ENCODE assay signal across 23 cellular contexts in the genomic region with DNA sequence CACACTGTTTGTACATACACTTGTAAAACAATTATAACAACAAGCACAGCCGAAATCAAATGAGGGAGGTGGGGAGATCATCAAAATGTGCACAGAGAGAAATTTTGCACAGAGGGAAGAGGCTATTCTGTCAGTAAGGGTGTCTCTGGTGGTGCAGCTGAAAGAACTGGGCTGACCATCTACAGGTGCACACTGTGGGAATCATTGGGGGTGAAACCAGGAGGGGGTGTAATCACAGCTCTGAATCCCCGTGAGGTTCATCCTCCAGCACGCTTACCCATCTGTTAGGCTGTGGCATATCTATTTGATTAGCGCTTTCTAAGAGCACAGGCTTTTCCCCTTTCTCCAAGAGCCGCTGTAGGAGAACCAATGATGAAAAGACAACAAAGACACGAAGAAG.
"Had no signal": no experiment of that assay in that cellular context is flagged by ENCODE, and none has a peak within 500 bp of the region (broad histone marks: within the 10 kb centered on the region; RNA-seq: fewer than 3 reads in every experiment).

No MANE protein-coding gene starts in this region.

- H3K79me2 ChIP-seq: parathyroid adenoma had no signal

- H3K9ac ChIP-seq: parathyroid adenoma had no signal

- H3K27me3 ChIP-seq: right atrium auricular region, right lobe of liver, tibial nerve, upper lobe of left lung, vagina had no signal

- H3K4me1 Mint-ChIP-seq: naive thymus-derived CD4-positive, alpha-beta T cell; stimulated activated memory B cell treated with anti-CD40 and anti-IgM and Interleukin-4, amounts not matched to agents 10 μg/mL and 1 μg/mL and 100 μg/mL, for 72 hours; stimulated activated naive CD8-positive, alpha-beta T cell treated with anti-CD3 and anti-CD28 coated beads, Interleukin-15, amount 100 ng/mL, for 72 hours had no signal

- H3K4me3 ChIP-seq: left ventricle myocardium inferior, lung, mucosa of descending colon, right atrium auricular region, right lobe of liver, smooth muscle cell, tibial nerve, upper lobe of left lung, vagina had no signal

- DNase-seq: islet precursor cell; left ventricle myocardium inferior; midbrain; mucosa of descending colon; naive thymus-derived CD4-positive, alpha-beta T cell; right lobe of liver; stimulated activated CD4-positive, alpha-beta T cell treated with anti-CD3 and anti-CD28 coated beads, Interleukin-1b, Interleukin-23, amount 100 ng/mL, for 48 hours; stimulated activated CD4-positive, alpha-beta T cell treated with anti-CD3 and anti-CD28 coated beads, Interleukin-2, amount 100 ng/mL, for 48 hours; stimulated activated CD4-positive, alpha-beta T cell treated with anti-CD3 and anti-CD28 coated beads, Interleukin-4, amount 100 ng/mL, for 4 hours; stimulated activated CD8-positive, alpha-beta memory T cell treated with anti-CD3 and anti-CD28 coated beads, Interleukin-4, amount 100 ng/mL, for 48 hours; stimulated activated naive CD4-positive, alpha-beta T cell treated with Interleukin-2 at 50 U/mL for 16 hours; stimulated activated naive CD8-positive, alpha-beta T cell treated with anti-CD3 and anti-CD28 coated beads, Interleukin-15, amount 100 ng/mL, for 72 hours; substantia nigra; upper lobe of left lung had no signal

- H3K27ac ChIP-seq: left ventricle myocardium inferior, parathyroid adenoma, right atrium auricular region, right lobe of liver, tibial nerve, upper lobe of left lung, vagina had no signal

- H3K36me3 Mint-ChIP-seq: naive thymus-derived CD4-positive, alpha-beta T cell; natural killer cell treated with Interleukin-12 subunit alpha and Interleukin-12 subunit beta and Interleukin-15 and Interleukin-18, amount 100 ng/mL, for 72 hours; stimulated activated memory B cell treated with anti-CD40 and anti-IgM and Interleukin-4, amounts not matched to agents 10 μg/mL and 1 μg/mL and 100 μg/mL, for 72 hours had no signal

- H2AFZ ChIP-seq: parathyroid adenoma had no signal

- H3K9me3 ChIP-seq: left ventricle myocardium inferior, mucosa of descending colon, right atrium auricular region, right lobe of liver, tibial nerve, upper lobe of left lung, vagina had no signal

- H3K9me3 Mint-ChIP-seq: stimulated activated memory B cell treated with anti-CD40 and anti-IgM and Interleukin-4, amounts not matched to agents 10 μg/mL and 1 μg/mL and 100 μg/mL, for 72 hours; stimulated activated naive CD8-positive, alpha-beta T cell treated with anti-CD3 and anti-CD28 coated beads, Interleukin-15, amount 100 ng/mL, for 72 hours had no signal

- H3K36me3 ChIP-seq: left ventricle myocardium inferior, right atrium auricular region, right lobe of liver, tibial nerve, upper lobe of left lung, vagina had no signal

- H3K4me3 Mint-ChIP-seq: naive thymus-derived CD4-positive, alpha-beta T cell; natural killer cell treated with Interleukin-12 subunit alpha and Interleukin-12 subunit beta and Interleukin-15 and Interleukin-18, amount 100 ng/mL, for 72 hours; stimulated activated memory B cell treated with anti-CD40 and anti-IgM and Interleukin-4, amounts not matched to agents 10 μg/mL and 1 μg/mL and 100 μg/mL, for 72 hours; stimulated activated naive CD8-positive, alpha-beta T cell treated with anti-CD3 and anti-CD28 coated beads, Interleukin-15, amount 100 ng/mL, for 72 hours had no signal

- H3K4me1 ChIP-seq: left ventricle myocardium inferior, parathyroid adenoma, right atrium auricular region, right lobe of liver, tibial nerve, vagina had no signal

- H3K27ac Mint-ChIP-seq: naive thymus-derived CD4-positive, alpha-beta T cell; natural killer cell treated with Interleukin-12 subunit alpha and Interleukin-12 subunit beta and Interleukin-15 and Interleukin-18, amount 100 ng/mL, for 72 hours; progenitor cell of endocrine pancreas; stimulated activated memory B cell treated with anti-CD40 and anti-IgM and Interleukin-4, amounts not matched to agents 10 μg/mL and 1 μg/mL and 100 μg/mL, for 72 hours; stimulated activated naive CD8-positive, alpha-beta T cell treated with anti-CD3 and anti-CD28 coated beads, Interleukin-15, amount 100 ng/mL, for 72 hours had no signal

- H3K27me3 Mint-ChIP-seq: naive thymus-derived CD4-positive, alpha-beta T cell; natural killer cell treated with Interleukin-12 subunit alpha and Interleukin-12 subunit beta and Interleukin-15 and Interleukin-18, amount 100 ng/mL, for 72 hours; progenitor cell of endocrine pancreas; stimulated activated memory B cell treated with anti-CD40 and anti-IgM and Interleukin-4, amounts not matched to agents 10 μg/mL and 1 μg/mL and 100 μg/mL, for 72 hours; stimulated activated naive CD8-positive, alpha-beta T cell treated with anti-CD3 and anti-CD28 coated beads, Interleukin-15, amount 100 ng/mL, for 72 hours had no signal

- H3K4me2 ChIP-seq: smooth muscle cell had no signal
